In the genomic region with DNA sequence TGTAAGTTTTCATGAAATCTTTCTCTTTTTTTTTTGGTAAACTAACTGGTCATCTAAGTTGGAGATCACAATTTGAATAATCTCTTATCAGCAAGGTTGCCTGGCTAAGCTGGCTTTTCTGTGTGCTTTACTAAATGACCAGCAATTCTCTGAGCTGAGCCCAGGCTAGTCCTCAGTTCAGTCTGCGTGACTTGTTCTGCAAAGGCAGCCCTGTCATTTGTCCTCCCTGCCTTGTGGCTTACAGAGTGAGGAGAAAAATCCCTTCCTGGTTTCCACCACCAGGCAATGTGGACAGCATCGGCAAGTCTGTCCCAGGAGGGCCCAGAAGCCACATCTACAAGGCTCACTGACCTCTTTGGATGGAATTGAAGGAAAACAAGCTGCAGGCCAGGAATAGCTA, we compare ENCODE assay signal across 16 cellular contexts.
A peak's percentile ranks its signal among the peaks of the same experiment; 100 is the strongest.
DNase-seq lines count a peak whose midpoint lies in the region; ATAC-seq, FAIRE-seq and TF ChIP-seq lines count a peak whose summit lies in the region.
"Had no signal": no experiment of that assay in that cellular context is flagged by ENCODE, and none has a peak within 500 bp of the region (broad histone marks: within the 10 kb centered on the region; RNA-seq: fewer than 3 reads in every experiment).

No MANE protein-coding gene starts in this region.

- no peak for TF ChIP-seq POLR2A in GM12891 (IDR thresholded peaks at IDR 0.05; ENCODE audit: low read depth, low read length)

- H3K27me3 Mint-ChIP-seq in activated CD8-positive, alpha-beta T cell treated with anti-CD3 and anti-CD28 coated beads for 36 hours = no peaks in the 10 kb centered on the region

- POLR2A ChIA-PET in activated CD8-positive, alpha-beta T cell treated with anti-CD3 and anti-CD28 coated beads for 36 hours (lab: Charles Lee) = no interaction called here

- FAIRE-seq in GM12891 (lab: Jason Lieb, UNC) (peak; percentile 60), RCC 7860 (lab: Jason Lieb, UNC) (no peak)
- FAIRE-seq: GM18507 had no signal

- peaks cover 58% of the 10 kb centered on the region for H3K4me1 ChIP-seq in SJSA1 (replicated peaks)
- H3K4me1 ChIP-seq: SJCRH30 had no signal

- H3K36me3 ChIP-seq in SJSA1 = no peaks in the 10 kb centered on the region
- H3K36me3 ChIP-seq: MG63, SJCRH30 had no signal

- intact Hi-C loops in activated CD8-positive, alpha-beta T cell treated with anti-CD3 and anti-CD28 coated beads for 36 hours (cut with micrococcal nuclease) = no loop called here

- ATAC-seq in activated CD8-positive, alpha-beta T cell treated with anti-CD3 and anti-CD28 coated beads for 36 hours = no peak

- H3K4me1 Mint-ChIP-seq in activated CD8-positive, alpha-beta T cell treated with anti-CD3 and anti-CD28 coated beads for 36 hours (ENCODE audit: low read depth) = peaks cover 5% of the 10 kb centered on the region

- CTCF ChIA-PET in activated CD8-positive, alpha-beta T cell treated with anti-CD3 and anti-CD28 coated beads for 36 hours (lab: Charles Lee) = interaction anchor here (0.7 to 1.4 kb wide), 5 partner anchors 8 to 255 kb away, joined by 3 to 5 read pairs (median 4); no protein-coding TSS in a partner anchor

- peak overlapping the region; percentile 97 for H3K27ac ChIP-seq in SJSA1
- H3K27ac ChIP-seq: KMS-11, SJCRH30 had no signal

- H3K9me3 Mint-ChIP-seq in activated CD8-positive, alpha-beta T cell treated with anti-CD3 and anti-CD28 coated beads for 36 hours = no peaks in the 10 kb centered on the region

- DNase-seq in AG10803 (ENCODE audit: low read depth) (peak; percentile 12), GM12891 (ENCODE audit: insufficient read length, low spot score) (no peak), SJSA1 (ENCODE audit: low read depth in 1 of 2, low spot score in 2 of 2) (no peak), fibroblast of peridontal ligament (ENCODE audit: extremely low read depth) (peak; percentile 28), NK-92 (lab: John Stamatoyannopoulos, UW; ENCODE audit: unreplicated experiment) (no peak), RCC 7860 (ENCODE audit: low spot score) (no peak), pons (ENCODE audit: low spot score) (no peak)
- no peak for DNase-seq in activated CD8-positive, alpha-beta T cell treated with anti-CD3 and anti-CD28 coated beads for 36 hours
- DNase-seq: DMS153, MG63, NCI-H1092 treated with DMSO at 0.1 percent for 48 hours, NCI-H1694, NCI-H2107, SJCRH30 had no signal

- H3K4me3 ChIP-seq in AG10803 (ENCODE audit: low read length) (no peak overlapping the region), SJSA1 (no peak overlapping the region)
- H3K4me3 ChIP-seq: MG63, SJCRH30 had no signal

- H3K9me3 ChIP-seq in SJSA1 (replicated peaks) = no peaks in the 10 kb centered on the region
- H3K9me3 ChIP-seq: MG63, SJCRH30 had no signal

- no peaks in the 10 kb centered on the region for H3K27me3 ChIP-seq in SJSA1 (replicated peaks)
- H3K27me3 ChIP-seq: MG63, SJCRH30 had no signal

- H3K36me3 Mint-ChIP-seq in activated CD8-positive, alpha-beta T cell treated with anti-CD3 and anti-CD28 coated beads for 36 hours (ENCODE audit: low read depth) = no peaks in the 10 kb centered on the region

- no peak overlapping the region for H3K27ac Mint-ChIP-seq in activated CD8-positive, alpha-beta T cell treated with anti-CD3 and anti-CD28 coated beads for 36 hours

- TF ChIP-seq CTCF in AG10803 (conservative IDR thresholded peaks at IDR 0.05; ENCODE audit: low read length) = no peak
- no peak for TF ChIP-seq CTCF in activated CD8-positive, alpha-beta T cell treated with anti-CD3 and anti-CD28 coated beads for 36 hours (IDR thresholded peaks at IDR 0.05)

- H3K4me3 Mint-ChIP-seq in activated CD8-positive, alpha-beta T cell treated with anti-CD3 and anti-CD28 coated beads for 36 hours = no peak overlapping the region

TF ChIP-seq in GM12891, 5 proteins besides CTCF, POLR2A, EP300 and RAD21:
- TF ChIP-seq POU2F2 (IDR thresholded peaks at IDR 0.05; ENCODE audit: low read depth, low read length) (0 out of 2 replicates have a peak, but pooled peaks have one; percentile 13), POLR2AphosphoS5 (IDR thresholded peaks at IDR 0.05; ENCODE audit: low read depth, low read length) (no peak), PAX5 (IDR thresholded peaks at IDR 0.05; ENCODE audit: insufficient read depth, low read length, severe bottlenecking) (no peak), TAF1 (IDR thresholded peaks at IDR 0.05; ENCODE audit: low read depth, low read length) (no peak), SPI1 (IDR thresholded peaks at IDR 0.05; ENCODE audit: low read depth, low read length) (no peak)
TF ChIP-seq in GM12891: peak in this region for 1.

Comparison
In these comparisons a context has a peak if more than half of its experiments do, and no peak if none do; other contexts are left out.
1. DNase-seq: peak in AG10803 (single experiment) and fibroblast of peridontal ligament (single experiment); none in GM12891 (single experiment), SJSA1 (0 of 2), NK-92 (single experiment), activated CD8-positive, alpha-beta T cell treated with anti-CD3 and anti-CD28 coated beads for 36 hours (single experiment), RCC 7860 (single experiment) and pons (single experiment).